2 cellular contexts compared by ENCODE assay signal in genomic region chr1:15177710-15178166, GRCh38.
TF ChIP-seq lines count a peak whose summit lies in the region.

No MANE protein-coding gene starts in this region.

TF ChIP-seq in GM12891, 5 proteins besides CTCF, POLR2A, EP300 and RAD21:
- no peak for TF ChIP-seq PAX5 (IDR thresholded peaks at IDR 0.05; ENCODE audit: insufficient read depth, low read length, severe bottlenecking)
- no peak for TF ChIP-seq POU2F2 (IDR thresholded peaks at IDR 0.05; ENCODE audit: low read depth, low read length)
- TF ChIP-seq SPI1 (IDR thresholded peaks at IDR 0.05; ENCODE audit: low read depth, low read length) = peak; percentile 27; the same call in 1 of the 2 replicates

TF ChIP-seq in H1, 55 proteins besides CTCF, POLR2A, EP300 and RAD21:
- TF ChIP-seq RBBP5 (IDR thresholded peaks at IDR 0.05; ENCODE audit: borderline replicate concordance, low read depth, low read length) (no peak), MAFK (IDR thresholded peaks at IDR 0.05; ENCODE audit: low read depth, low read length) (no peak), SRF (IDR thresholded peaks at IDR 0.05; ENCODE audit: low read depth, low read length) (no peak), BACH1 (IDR thresholded peaks at IDR 0.05; ENCODE audit: low read length) (no peak), SUZ12 (IDR thresholded peaks at IDR 0.05; ENCODE audit: low read length) (no peak), ATF3 (IDR thresholded peaks at IDR 0.05; ENCODE audit: insufficient read depth, low read depth, low read length) (no peak), HDAC6 (IDR thresholded peaks at IDR 0.05; ENCODE audit: low read depth, low read length) (no peak), KDM4A (IDR thresholded peaks at IDR 0.05; ENCODE audit: low read depth, low read length, severe bottlenecking) (no peak), GABPA (IDR thresholded peaks at IDR 0.05; ENCODE audit: borderline replicate concordance, insufficient read depth, low read length) (no peak), TBP (IDR thresholded peaks at IDR 0.05; ENCODE audit: low read depth, low read length) (no peak), SIN3A (conservative IDR thresholded peaks at IDR 0.05 in 1 of 2, IDR thresholded peaks at IDR 0.05 in 1 of 2; ENCODE audit: low read depth in 1 of 2, low read length in 2 of 2) (no peak), EGR1 (IDR thresholded peaks at IDR 0.05; ENCODE audit: borderline replicate concordance, low read depth, low read length) (no peak), BRCA1 (IDR thresholded peaks at IDR 0.05; ENCODE audit: low read depth, low read length) (no peak), POU5F1 (IDR thresholded peaks at IDR 0.05; ENCODE audit: low read depth, low read length) (no peak), TAF7 (optimal IDR thresholded peaks at IDR 0.05; ENCODE audit: borderline replicate concordance, low read depth, low read length) (no peak), CHD1 (IDR thresholded peaks at IDR 0.05; ENCODE audit: low read depth, low read length) (no peak), CEBPB (IDR thresholded peaks at IDR 0.05; ENCODE audit: low read depth, low read length) (no peak)
- TF ChIP-seq, protein P1, sequence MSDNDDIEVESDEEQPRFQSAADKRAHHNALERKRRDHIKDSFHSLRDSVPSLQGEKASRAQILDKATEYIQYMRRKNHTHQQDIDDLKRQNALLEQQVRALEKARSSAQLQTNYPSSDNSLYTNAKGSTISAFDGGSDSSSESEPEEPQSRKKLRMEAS (IDR thresholded peaks at IDR 0.05) = no peak
